In the genomic region with DNA sequence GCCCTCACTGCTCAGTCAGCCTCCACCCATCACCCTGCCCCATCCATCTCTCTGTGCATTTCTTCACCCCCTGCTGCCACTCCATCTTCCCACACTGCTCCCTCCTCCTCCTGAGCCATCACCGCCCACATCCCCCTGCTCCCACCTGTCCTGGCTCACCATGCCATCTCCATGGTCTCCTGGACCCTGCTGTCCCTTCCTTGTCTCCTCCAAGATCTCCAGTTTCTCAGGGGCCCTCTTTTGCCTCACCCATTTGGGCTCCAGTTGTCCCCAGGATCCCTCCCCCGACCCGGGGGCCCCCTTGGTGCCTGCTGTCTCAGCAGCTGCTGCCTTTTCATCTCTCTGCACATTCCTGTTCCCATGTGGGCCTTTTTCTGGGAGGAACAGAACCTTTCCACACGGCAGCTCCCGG, we compare ENCODE assay signal across 17 cellular contexts. TPM values are rescaled to one million over a fixed set of nuclear protein-coding genes. Genes with fewer than 3 reads are reported as not detected.
DNase-seq lines count a peak whose midpoint lies in the region; ATAC-seq, FAIRE-seq and TF ChIP-seq lines count a peak whose summit lies in the region.
"Had no signal": no experiment of that assay in that cellular context is flagged by ENCODE, and none has a peak within 500 bp of the region (broad histone marks: within the 10 kb centered on the region; RNA-seq: fewer than 3 reads in every experiment).

No MANE protein-coding gene starts in this region.

- peaks cover 12 to 26% of the 10 kb centered on the region in 2 experiments for H3K36me3 ChIP-seq in SK-N-SH (replicated peaks in 1 of 2; ENCODE audit: control insufficient read depth in 1 of 2, insufficient read depth in 2 of 2, low read length in 1 of 2)
- H3K36me3 ChIP-seq in transverse colon = no peaks in the 10 kb centered on the region
- no peaks in the 10 kb centered on the region for H3K36me3 ChIP-seq in effector memory CD4-positive, alpha-beta T cell (ENCODE audit: control insufficient read depth, insufficient read depth, low read length)

- H3K27me3 ChIP-seq in SK-N-SH (ENCODE audit: insufficient read depth) (no peaks in the 10 kb centered on the region), transverse colon (peaks cover 83% of the 10 kb centered on the region)
- peaks cover 10% of the 10 kb centered on the region for H3K27me3 ChIP-seq in effector memory CD4-positive, alpha-beta T cell (replicated peaks; ENCODE audit: control insufficient read depth, insufficient read depth, low read length, poor library complexity, severe bottlenecking)

- in situ Hi-C loops in transverse colon (cut with MboI; ENCODE audit: low pct_ligation_motif_present in 1 of 4, low pct_unique_long_range_greater_than_20kb in 1 of 4, low sequenced_read_pairs in 3 of 4) = no loop called here

- TF ChIP-seq CTCF in SK-N-SH (IDR thresholded peaks at IDR 0.05) (no peak), transverse colon (IDR thresholded peaks at IDR 0.05) (no peak)

- H3K4me3 ChIP-seq in SK-N-SH (ENCODE audit: low read depth in 2 of 2, low read length in 1 of 2) (0 out of 4 replicates have a peak overlapping the region, but pooled peaks of 1 of the 2 experiments have one; percentile 7), transverse colon (peak overlapping the region in 1 of 4 donors; percentile 10)
- no peak overlapping the region for H3K4me3 ChIP-seq in effector memory CD4-positive, alpha-beta T cell (ENCODE audit: insufficient read depth, low read depth, low read length, poor library complexity, severe bottlenecking)
- H3K4me3 ChIP-seq: GM12878, lung had no signal

- 72% methylated on average over 5 of the region's 5 CpGs for WGBS in SK-N-SH (ENCODE audit: low lambda C conversion rate)
- WGBS in transverse colon (ENCODE audit: low coverage in 1 of 2), 2 donors = 50 to 63% methylated on average over 4 to 5 of the region's 5 CpGs

- H3K79me2 ChIP-seq in SK-N-SH (ENCODE audit: insufficient read depth) = peaks cover 20% of the 10 kb centered on the region; the same call in 1 of the 2 replicates

- no peak for TF ChIP-seq RAD21 in SK-N-SH (IDR thresholded peaks at IDR 0.05; ENCODE audit: low read length)

- no peak for TF ChIP-seq EP300 in SK-N-SH (IDR thresholded peaks at IDR 0.05; ENCODE audit: borderline replicate concordance in 1 of 2, low read depth in 1 of 2, low read length in 1 of 2)
- no peak for TF ChIP-seq EP300 in transverse colon (IDR thresholded peaks at IDR 0.05; ENCODE audit: low read depth)

- no peaks in the 10 kb centered on the region for H4K20me1 ChIP-seq in SK-N-SH (ENCODE audit: insufficient read depth)

- FAIRE-seq in H54 (lab: Jason Lieb, UNC) = no peak
- FAIRE-seq: GM12878 had no signal

- POLR2A ChIA-PET in SK-N-SH (lab: Yijun Ruan, JAX) = interaction anchor here (0.6 to 1.4 kb wide), 3 partner anchors 13 to 1069 kb away, joined by 3 to 6 read pairs (median 4); no protein-coding TSS in a partner anchor

- H3K9ac ChIP-seq in SK-N-SH = peak overlapping the region; percentile 37

- H3K27ac ChIP-seq in SK-N-SH (ENCODE audit: low read depth in 2 of 2, low read length in 1 of 2) (peak overlapping the region; percentile 60 to 75; a peak in 3 of 4 replicates), caudate nucleus (ENCODE audit: low read depth, low read length) (peak overlapping the region; percentile 62), transverse colon (peak overlapping the region; percentile 83 to 96 (median 85))
- no peak overlapping the region for H3K27ac ChIP-seq in effector memory CD4-positive, alpha-beta T cell (ENCODE audit: insufficient read depth, low read length, poor library complexity, severe bottlenecking)

- peak overlapping the region; percentile 96 for H3K4me2 ChIP-seq in SK-N-SH

- intact Hi-C loops in transverse colon (cut with DNase I; ENCODE audit: low total_unique reads) = no loop called here

- no peaks in the 10 kb centered on the region for H3K9me2 ChIP-seq in SK-N-SH

- H2AFZ ChIP-seq in SK-N-SH (ENCODE audit: low read depth) = no peak overlapping the region

- ATAC-seq in SK-N-SH treated with all-trans-retinoic acid at 6 μM for 48 hours (no peak), GM18511 (IDR thresholded peaks at IDR 0.05; ENCODE audit: unreplicated experiment) (no peak)
- ATAC-seq: CD8-positive, alpha-beta T cell; GM12878; HCT116 had no signal

- CTCF ChIA-PET in SK-N-SH (lab: Yijun Ruan, JAX) = interaction anchor here (0.7 to 12.5 kb wide), 6 partner anchors 11 to 84 kb away, joined by 3 to 95 read pairs (median 6); no protein-coding TSS in a partner anchor

- H3K9me3 ChIP-seq in SK-N-SH (no peaks in the 10 kb centered on the region), transverse colon (no peaks in the 10 kb centered on the region)
- H3K9me3 ChIP-seq in effector memory CD4-positive, alpha-beta T cell (ENCODE audit: control insufficient read depth, low read length) = no peaks in the 10 kb centered on the region

- H3K4me1 ChIP-seq in SK-N-SH (ENCODE audit: control insufficient read depth in 1 of 2, insufficient read depth in 2 of 2, low read depth in 1 of 2, low read length in 1 of 2) = peaks cover 45 to 47% of the 10 kb centered on the region in 2 experiments
- H3K4me1 ChIP-seq in transverse colon = peaks cover 0 to 21% (median 5%) of the 10 kb centered on the region in 4 donors
- peaks cover 8% of the 10 kb centered on the region for H3K4me1 ChIP-seq in effector memory CD4-positive, alpha-beta T cell (ENCODE audit: control insufficient read depth, insufficient read depth, low read length, poor library complexity, severe bottlenecking)

- no peaks in the 10 kb centered on the region for H3F3A ChIP-seq in SK-N-SH (replicated peaks; ENCODE audit: insufficient read depth)

- DNase-seq in SK-N-SH (no peak), caudate nucleus (lab: John Stamatoyannopoulos, UW) (peak in 24 of 61 donors; percentile 13 to 77 (median 46)), myocyte (ENCODE audit: low read depth) (peak; percentile 67), transverse colon (no peak), H54 (ENCODE audit: insufficient read length, low spot score) (no peak)
- no peak for DNase-seq in effector memory CD4-positive, alpha-beta T cell
- DNase-seq: 8988T; activated CD4-positive, alpha-beta T cell treated with anti-CD3 and anti-CD28 coated beads, Interleukin-2, amount 50 U/mL, for 48 hours; CD8-positive, alpha-beta T cell; NCI-H1436; OCI-M1 had no signal

- TF ChIP-seq POLR2A in transverse colon (IDR thresholded peaks at IDR 0.05) = no peak
- TF ChIP-seq POLR2A in H54 (IDR thresholded peaks at IDR 0.05; ENCODE audit: low read depth, low read length) = no peak

TF ChIP-seq in SK-N-SH, 30 proteins besides CTCF, POLR2A, EP300 and RAD21 (continues in another document):
- TF ChIP-seq SIN3A (IDR thresholded peaks at IDR 0.05; ENCODE audit: borderline replicate concordance, low read depth, low read length) (no peak), FOXJ3 (CRISPR knock-in tag; IDR thresholded peaks at IDR 0.05) (no peak), FOXM1 (IDR thresholded peaks at IDR 0.05; ENCODE audit: low read depth) (no peak), NRF1 (IDR thresholded peaks at IDR 0.05; ENCODE audit: low read depth, low read length) (no peak), CHD2 (IDR thresholded peaks at IDR 0.05; ENCODE audit: low read length, partially characterized antibody) (no peak), MXI1 (IDR thresholded peaks at IDR 0.05; ENCODE audit: low read depth, low read length) (no peak)

TF ChIP-seq in SK-N-SH treated with all-trans-retinoic acid at 6 μM for 48 hours, 23 proteins besides CTCF, POLR2A, EP300 and RAD21 (continues in another document):
- TF ChIP-seq, protein P1, sequence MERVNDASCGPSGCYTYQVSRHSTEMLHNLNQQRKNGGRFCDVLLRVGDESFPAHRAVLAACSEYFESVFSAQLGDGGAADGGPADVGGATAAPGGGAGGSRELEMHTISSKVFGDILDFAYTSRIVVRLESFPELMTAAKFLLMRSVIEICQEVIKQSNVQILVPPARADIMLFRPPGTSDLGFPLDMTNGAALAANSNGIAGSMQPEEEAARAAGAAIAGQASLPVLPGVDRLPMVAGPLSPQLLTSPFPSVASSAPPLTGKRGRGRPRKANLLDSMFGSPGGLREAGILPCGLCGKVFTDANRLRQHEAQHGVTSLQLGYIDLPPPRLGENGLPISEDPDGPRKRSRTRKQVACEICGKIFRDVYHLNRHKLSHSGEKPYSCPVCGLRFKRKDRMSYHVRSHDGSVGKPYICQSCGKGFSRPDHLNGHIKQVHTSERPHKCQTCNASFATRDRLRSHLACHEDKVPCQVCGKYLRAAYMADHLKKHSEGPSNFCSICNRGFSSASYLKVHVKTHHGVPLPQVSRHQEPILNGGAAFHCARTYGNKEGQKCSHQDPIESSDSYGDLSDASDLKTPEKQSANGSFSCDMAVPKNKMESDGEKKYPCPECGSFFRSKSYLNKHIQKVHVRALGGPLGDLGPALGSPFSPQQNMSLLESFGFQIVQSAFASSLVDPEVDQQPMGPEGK (CRISPR knock-in tag; IDR thresholded peaks at IDR 0.05; ENCODE audit: borderline replicate concordance) = no peak
- TF ChIP-seq ISL1 (CRISPR knock-in tag; IDR thresholded peaks at IDR 0.05) = no peak
- no peak for TF ChIP-seq TCF4 (CRISPR knock-in tag; IDR thresholded peaks at IDR 0.05; ENCODE audit: borderline replicate concordance)

RNA-seq across cellular contexts. Expression of gene SPEG, which starts 10.6 kb away (rescaled TPM):
- 98.3 and 107 TPM in 2 replicates for polyA plus RNA-seq in SK-N-SH (2012; rRNA removed)
- polyA plus RNA-seq in SK-N-SH (2012; cell fraction: cytosol; rRNA removed) = 27.8 and 36.3 TPM in 2 replicates
- polyA plus RNA-seq in SK-N-SH (2012; cell fraction: nucleus; rRNA removed) = 717 and 872 TPM in 2 replicates
- total RNA-seq in myocyte = 78.0 and 79.8 TPM in 2 replicates
- polyA plus RNA-seq in myocyte (2012) = 57.8 TPM
- total RNA-seq in transverse colon = 10 to 100 TPM; 26.5 to 95.8 (median 48.5) TPM

RNA-seq across cellular contexts. Expression of gene DES, which starts 27.0 kb away (rescaled TPM):
- polyA plus RNA-seq in SK-N-SH (2012; rRNA removed) = 0.21 and 0.28 TPM in 2 replicates
- polyA plus RNA-seq in SK-N-SH (2012; cell fraction: cytosol; rRNA removed) = 0.18 and 0.20 TPM in 2 replicates
- polyA plus RNA-seq in SK-N-SH (2012; cell fraction: nucleus; rRNA removed) = 0.07 and 0.26 TPM in 2 replicates
- total RNA-seq in myocyte = 10,265 and 13,585 TPM in 2 replicates
- polyA plus RNA-seq in myocyte (2012) = 3,580 TPM
- over 10,000 TPM in 1 of 4 donors, 1,000 to 10,000 TPM in 2, 100 to 1,000 TPM in 1; 1,000 to 12,373 (median 1,519) TPM for total RNA-seq in transverse colon
- total RNA-seq: CD8-positive, alpha-beta T cell; osteocyte had no signal
- polyA plus RNA-seq: GM12878 had no signal

RNA-seq across cellular contexts. Expression of gene GMPPA, which starts 53.5 kb away (rescaled TPM):
- 61.3 and 75.1 TPM in 2 replicates for polyA plus RNA-seq in SK-N-SH (2012; rRNA removed)
- 27.7 and 39.9 TPM in 2 replicates for polyA plus RNA-seq in SK-N-SH (2012; cell fraction: cytosol; rRNA removed)
- polyA plus RNA-seq in SK-N-SH (2012; cell fraction: nucleus; rRNA removed) = 157 and 170 TPM in 2 replicates
- 43.1 and 57.0 TPM in 2 replicates for total RNA-seq in myocyte
- 67.7 TPM for polyA plus RNA-seq in myocyte (2012)
- 10 to 100 TPM; 25.1 to 41.1 (median 36.4) TPM for total RNA-seq in transverse colon

RNA-seq across cellular contexts. Expression of gene DNPEP, which starts 57.5 kb away (rescaled TPM):
- 80.7 and 92.6 TPM in 2 replicates for polyA plus RNA-seq in SK-N-SH (2012; rRNA removed)
- polyA plus RNA-seq in SK-N-SH (2012; cell fraction: cytosol; rRNA removed) = 27.9 and 49.5 TPM in 2 replicates
- polyA plus RNA-seq in SK-N-SH (2012; cell fraction: nucleus; rRNA removed) = 188 and 246 TPM in 2 replicates
- 61.4 and 65.3 TPM in 2 replicates for total RNA-seq in myocyte
- polyA plus RNA-seq in myocyte (2012) = 74.2 TPM
- total RNA-seq in transverse colon = 100 to 1,000 TPM in 2 of 4 donors, 10 to 100 TPM in 2; 61.3 to 142 (median 104) TPM
